In the genomic region with DNA sequence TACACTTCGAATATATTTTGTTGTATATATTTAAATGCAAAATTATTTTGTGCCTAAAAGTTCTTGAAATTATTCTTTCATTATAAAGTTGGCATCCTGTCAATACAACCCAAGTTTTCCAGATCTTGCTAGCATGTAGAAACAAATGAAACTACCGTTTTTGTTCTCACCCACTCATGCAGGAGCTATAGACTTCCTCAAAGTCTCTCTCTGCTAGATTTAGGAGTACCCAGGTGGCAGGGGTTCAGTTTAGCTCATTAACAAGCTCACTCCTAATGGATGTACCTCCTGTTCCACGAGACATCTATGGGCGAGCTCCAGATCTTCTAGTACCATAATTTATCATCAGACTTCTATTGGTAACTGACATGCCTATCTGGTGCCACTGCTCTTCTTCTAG, we compare ENCODE assay signal across 21 cellular contexts.
DNase-seq lines count a peak whose midpoint lies in the region; FAIRE-seq and TF ChIP-seq lines count a peak whose summit lies in the region.
"Had no signal": no experiment of that assay in that cellular context is flagged by ENCODE, and none has a peak within 500 bp of the region (broad histone marks: within the 10 kb centered on the region; RNA-seq: fewer than 3 reads in every experiment).

No MANE protein-coding gene starts in this region.

- no peaks in the 10 kb centered on the region for H3K79me1 ChIP-seq in mesendoderm (ENCODE audit: low read length)

- no peaks in the 10 kb centered on the region for H3K36me3 ChIP-seq in OCI-LY7 (ENCODE audit: insufficient read depth, low read length)
- H3K36me3 ChIP-seq in mesendoderm (ENCODE audit: control insufficient read depth, insufficient read depth, low read length), result no peaks in the 10 kb centered on the region
- H3K36me3 ChIP-seq in small intestine (ENCODE audit: control insufficient read depth in 2 of 2, insufficient read depth in 2 of 2, low read length in 2 of 2), result no peaks in the 10 kb centered on the region
- H3K36me3 ChIP-seq: BLaER1 had no signal

- no peak overlapping the region for H3K4ac ChIP-seq in mesendoderm (ENCODE audit: low read depth, low read length)

- H3K4me3 ChIP-seq in OCI-LY7 (ENCODE audit: low read depth, low read length, poor library complexity, severe bottlenecking) (no peak overlapping the region), mesendoderm (ENCODE audit: low read length) (no peak overlapping the region), small intestine (ENCODE audit: low read depth in 1 of 2, low read length in 2 of 2) (no peak overlapping the region)
- H3K4me3 ChIP-seq: BLaER1 had no signal

- no peak overlapping the region for H2BK5ac ChIP-seq in mesendoderm (ENCODE audit: low read length)

- peaks cover 36% of the 10 kb centered on the region for H3K27me3 Mint-ChIP-seq in activated CD4-positive, alpha-beta T cell treated with anti-CD3 and anti-CD28 coated beads, Interleukin-2, amount 10 ng/mL, durations not matched to agents 7 days and 5 days

- H3K27ac ChIP-seq in OCI-LY7 (ENCODE audit: low read depth, low read length, poor library complexity, severe bottlenecking), result peak overlapping the region; percentile 47
- no peak overlapping the region for H3K27ac ChIP-seq in mesendoderm (ENCODE audit: low read depth, low read length)
- no peak overlapping the region for H3K27ac ChIP-seq in small intestine (ENCODE audit: low read depth in 1 of 2, low read length in 1 of 2)
- H3K27ac ChIP-seq: BLaER1 had no signal

- BruUV-seq in OCI-LY7 (replicated peaks; lab: Mats Ljungman, UMichigan), result no TSS peak

- H2AK5ac ChIP-seq in mesendoderm (ENCODE audit: low read length), result no peak overlapping the region

- H4K8ac ChIP-seq in mesendoderm (ENCODE audit: low read depth, low read length), result no peak overlapping the region

- no peak overlapping the region for H3K4me3 Mint-ChIP-seq in activated CD4-positive, alpha-beta T cell treated with anti-CD3 and anti-CD28 coated beads, Interleukin-2, amount 10 ng/mL, durations not matched to agents 7 days and 5 days
- H3K4me3 Mint-ChIP-seq: CD14-positive monocyte; CD4-positive, alpha-beta memory T cell; CD4-positive, CD25-positive, alpha-beta regulatory T cell; CD8-positive, alpha-beta memory T cell had no signal

- no peaks in the 10 kb centered on the region for H3K36me3 Mint-ChIP-seq in activated CD4-positive, alpha-beta T cell treated with anti-CD3 and anti-CD28 coated beads, Interleukin-2, amount 10 ng/mL, durations not matched to agents 7 days and 5 days (ENCODE audit: low read depth)
- H3K36me3 Mint-ChIP-seq: CD14-positive monocyte; CD4-positive, CD25-positive, alpha-beta regulatory T cell; CD8-positive, alpha-beta memory T cell had no signal

- H4K20me1 ChIP-seq in OCI-LY7 (ENCODE audit: insufficient read depth, low read length), result no peaks in the 10 kb centered on the region
- H4K20me1 ChIP-seq: BLaER1 had no signal

- H3K9ac ChIP-seq in mesendoderm (ENCODE audit: low read length), result no peak overlapping the region
- H3K9ac ChIP-seq: BLaER1 had no signal

- peak overlapping the region; percentile 75 for H3K18ac ChIP-seq in mesendoderm (ENCODE audit: low read length)

- POLR2A ChIA-PET in OCI-LY7 (lab: Charles Lee), result no interaction called here
- POLR2A ChIA-PET in activated CD4-positive, alpha-beta T cell treated with anti-CD3 and anti-CD28 coated beads, Interleukin-2, amount 10 ng/mL, durations not matched to agents 7 days and 5 days (lab: Charles Lee), result no interaction called here

- no peak overlapping the region for H2BK120ac ChIP-seq in mesendoderm (ENCODE audit: low read depth, low read length)

- CTCF ChIA-PET in OCI-LY7 (lab: Charles Lee; ENCODE audit: unreplicated experiment), result no interaction called here
- CTCF ChIA-PET in activated CD4-positive, alpha-beta T cell treated with anti-CD3 and anti-CD28 coated beads, Interleukin-2, amount 10 ng/mL, durations not matched to agents 7 days and 5 days (lab: Charles Lee), result no interaction called here

- H3K4me1 Mint-ChIP-seq in activated CD4-positive, alpha-beta T cell treated with anti-CD3 and anti-CD28 coated beads, Interleukin-2, amount 10 ng/mL, durations not matched to agents 7 days and 5 days, result no peaks in the 10 kb centered on the region
- H3K4me1 Mint-ChIP-seq: CD14-positive monocyte; CD4-positive, alpha-beta memory T cell; CD4-positive, CD25-positive, alpha-beta regulatory T cell; CD8-positive, alpha-beta memory T cell had no signal

- DNase-seq in NCI-H82 (lab: John Stamatoyannopoulos, UW), result peak; percentile 47
- no peak for DNase-seq in NCI-H82 treated with DMSO at 0.1 percent for 48 hours (lab: John Stamatoyannopoulos, UW; ENCODE audit: unreplicated experiment)
- DNase-seq in OCI-LY7 (ENCODE audit: low spot score), result peak; percentile 84
- no peak for DNase-seq in mesendoderm
- no peak for DNase-seq in erythroblast (lab: John Stamatoyannopoulos, UW)
- DNase-seq in small intestine, result no peak
- no peak for DNase-seq in activated CD4-positive, alpha-beta T cell treated with anti-CD3 and anti-CD28 coated beads, Interleukin-2, amount 10 ng/mL, durations not matched to agents 7 days and 5 days
- DNase-seq: 8988T; ACHN; C1 segment of cervical spinal cord; CD4-positive, alpha-beta memory T cell; CD4-positive, CD25-positive, alpha-beta regulatory T cell; CD8-positive, alpha-beta memory T cell; COR-L47; DMS79 treated with DMSO at 0.1 percent for 48 hours; GF-D8 had no signal

- no peaks in the 10 kb centered on the region for H3K9me2 ChIP-seq in OCI-LY7 (ENCODE audit: insufficient read depth, low read length)

- H3K9me3 ChIP-seq in OCI-LY7 (ENCODE audit: low read length), result peaks cover 12% of the 10 kb centered on the region; the same call in 1 of the 2 replicates
- no peaks in the 10 kb centered on the region for H3K9me3 ChIP-seq in small intestine (ENCODE audit: control insufficient read depth, low read depth)

- no peaks in the 10 kb centered on the region for H3K27me3 ChIP-seq in mesendoderm (ENCODE audit: insufficient read depth, low read length, poor library complexity)
- no peaks in the 10 kb centered on the region for H3K27me3 ChIP-seq in small intestine (ENCODE audit: control insufficient read depth in 2 of 2, insufficient read depth in 2 of 2, low read length in 2 of 2)
- H3K27me3 ChIP-seq: BLaER1 had no signal

- no peak overlapping the region for H3K27ac Mint-ChIP-seq in activated CD4-positive, alpha-beta T cell treated with anti-CD3 and anti-CD28 coated beads, Interleukin-2, amount 10 ng/mL, durations not matched to agents 7 days and 5 days
- H3K27ac Mint-ChIP-seq: CD14-positive monocyte; CD4-positive, alpha-beta memory T cell; CD4-positive, CD25-positive, alpha-beta regulatory T cell; CD8-positive, alpha-beta memory T cell had no signal

- no peak for FAIRE-seq in small intestine (lab: Jason Lieb, UNC)
- FAIRE-seq: G401.6, GM12891, GM19239 had no signal

- no CpG with 5 or more reads among the region's 4 CpGs for WGBS in mesendoderm (ENCODE audit: extremely low coverage, insufficient coverage, low lambda C conversion rate)
- 56 to 65% (median 63%) methylated on average over 4 of the region's 4 CpGs for WGBS in small intestine, 3 donors

- no peak for TF ChIP-seq POLR2A in erythroblast (IDR thresholded peaks at IDR 0.05; ENCODE audit: low read length)

- peak overlapping the region; percentile 6; the same call in 1 of the 2 replicates for H2AFZ ChIP-seq in OCI-LY7 (ENCODE audit: low read length)

- no peaks in the 10 kb centered on the region for H3K9me3 Mint-ChIP-seq in activated CD4-positive, alpha-beta T cell treated with anti-CD3 and anti-CD28 coated beads, Interleukin-2, amount 10 ng/mL, durations not matched to agents 7 days and 5 days

- H3K56ac ChIP-seq in mesendoderm (ENCODE audit: low read length), result no peak overlapping the region

- H3K23ac ChIP-seq in mesendoderm (ENCODE audit: low read length), result no peak overlapping the region

- intact Hi-C loops in OCI-LY7 (cut with micrococcal nuclease; ENCODE audit: unreplicated experiment), result no loop called here

- H3K4me2 ChIP-seq in OCI-LY7 (ENCODE audit: low read length) (peak overlapping the region; percentile 60), mesendoderm (ENCODE audit: low read length) (no peak overlapping the region)
- H3K4me2 ChIP-seq: BLaER1 had no signal

- no peaks in the 10 kb centered on the region for H3K79me2 ChIP-seq in OCI-LY7 (ENCODE audit: insufficient read depth, low read depth, low read length)
- H3K79me2 ChIP-seq in mesendoderm (ENCODE audit: control insufficient read depth, insufficient read depth, low read length), result no peaks in the 10 kb centered on the region

- no peak overlapping the region for H2BK15ac ChIP-seq in mesendoderm (replicated peaks; ENCODE audit: low read depth)

- no peak for TF ChIP-seq CTCF in OCI-LY7 (conservative IDR thresholded peaks at IDR 0.05; ENCODE audit: low read length)

- H4K5ac ChIP-seq in mesendoderm (ENCODE audit: low read length), result no peak overlapping the region

- H3K4me1 ChIP-seq in OCI-LY7 (ENCODE audit: insufficient read depth, low read length, poor library complexity, severe bottlenecking) (peaks cover 18% of the 10 kb centered on the region), mesendoderm (ENCODE audit: control insufficient read depth, low read depth, low read length) (no peaks in the 10 kb centered on the region), small intestine (ENCODE audit: control insufficient read depth in 2 of 2, insufficient read depth in 1 of 2, low read depth in 1 of 2, low read length in 1 of 2) (no peaks in the 10 kb centered on the region)
- H3K4me1 ChIP-seq: BLaER1 had no signal

Comparison
In these comparisons a context has a peak if more than half of its experiments do, and no peak if none do; other contexts are left out.
1. DNase-seq: peak in NCI-H82 (single experiment) and OCI-LY7 (single experiment); none in NCI-H82 treated with DMSO at 0.1 percent for 48 hours (single experiment), mesendoderm (single experiment), erythroblast (0 of 2), small intestine (single experiment) and activated CD4-positive, alpha-beta T cell treated with anti-CD3 and anti-CD28 coated beads, Interleukin-2, amount 10 ng/mL, durations not matched to agents 7 days and 5 days (single experiment).